16 cellular contexts compared by ENCODE assay signal in the genomic region with DNA sequence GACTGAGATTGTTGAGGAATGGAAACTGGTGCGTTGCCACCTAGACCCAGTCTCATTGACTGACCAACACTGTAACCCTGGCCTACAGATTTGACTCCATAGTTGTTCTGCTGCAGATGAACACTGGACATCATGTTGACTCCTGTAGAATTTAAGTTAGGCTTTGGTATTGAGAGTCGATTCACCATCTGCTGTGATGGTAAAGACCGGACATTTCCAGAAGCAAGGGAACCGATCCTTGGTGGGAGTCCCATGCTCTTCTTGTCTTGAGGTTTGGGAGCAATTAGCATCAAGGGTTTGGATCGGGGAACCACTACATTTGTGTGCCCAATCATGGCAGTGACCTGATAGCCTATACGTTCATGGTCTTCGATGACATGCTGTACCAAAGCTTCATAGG.
"Had no signal": no experiment of that assay in that cellular context is flagged by ENCODE, and none has a peak within 500 bp of the region (broad histone marks: within the 10 kb centered on the region; RNA-seq: fewer than 3 reads in every experiment).

No MANE protein-coding gene starts in this region.

- H3K4me1 Mint-ChIP-seq: neural crest cell had no signal

- H3K4me3 ChIP-seq: adrenal gland, cardiac muscle cell, dorsolateral prefrontal cortex, prostate gland, thoracic aorta had no signal

- DNase-seq: activated naive CD4-positive, alpha-beta T cell treated with anti-CD3 and anti-CD28 coated beads for 36 hours; adrenal gland; dorsolateral prefrontal cortex; left colon; right cardiac atrium; small intestine; stimulated activated CD4-positive, alpha-beta T cell treated with anti-CD3 and anti-CD28 coated beads, Interleukin-4, amount 100 ng/mL, for 24 hours; stimulated activated CD8-positive, alpha-beta memory T cell treated with anti-CD3 and anti-CD28 coated beads, Interleukin-4, amount 100 ng/mL, for 48 hours had no signal

- ATAC-seq: activated CD4-positive, CD25-positive, alpha-beta regulatory T cell treated with anti-CD3 and anti-CD28 coated beads, Interleukin-2, amount 50 U/mL, for 24 hours; esophagus mucosa; left colon; right cardiac atrium had no signal

- H3K9me3 Mint-ChIP-seq: activated naive CD4-positive, alpha-beta T cell treated with anti-CD3 and anti-CD28 coated beads for 36 hours; activated T-helper 2 cell treated with anti-CD3 and anti-CD28 coated beads, Interferon-gamma antibody, Interleukin-2, Interleukin-4, amounts not matched to agents 10 μg/mL and 5 μg/mL and 100 μg/mL, durations not matched to agents 14 hours and 24 hours and 36 hours; neural crest cell had no signal

- FAIRE-seq: endometrium, small intestine had no signal

- H3K4me3 Mint-ChIP-seq: activated naive CD4-positive, alpha-beta T cell treated with anti-CD3 and anti-CD28 coated beads for 36 hours; neural crest cell had no signal
